Comparison of ENCODE assay signal across 38 cellular contexts in genomic region chr16:12925026-12925425, GRCh38. TPM values are rescaled to one million over a fixed set of nuclear protein-coding genes. Genes with fewer than 3 reads are reported as not detected.
"Had no signal": no experiment of that assay in that cellular context is flagged by ENCODE, and none has a peak within 500 bp of the region (broad histone marks: within the 10 kb centered on the region; RNA-seq: fewer than 3 reads in every experiment).

No MANE protein-coding gene starts in this region.

- H3K4me1 Mint-ChIP-seq: activated CD4-positive, alpha-beta memory T cell treated with anti-CD3 and anti-CD28 coated beads, Interleukin-2, amount 10 ng/mL, durations not matched to agents 7 days and 5 days; activated CD4-positive, alpha-beta T cell treated with anti-CD3 and anti-CD28 coated beads for 36 hours; activated CD4-positive, alpha-beta T cell treated with anti-CD3 and anti-CD28 coated beads, Interleukin-2, amount 10 ng/mL, durations not matched to agents 7 days and 5 days; activated CD8-positive, alpha-beta memory T cell treated with anti-CD3 and anti-CD28 coated beads, Interleukin-2, amount 10 ng/mL, durations not matched to agents 7 days and 5 days; activated naive CD4-positive, alpha-beta T cell treated with anti-CD3 and anti-CD28 coated beads, Interleukin-2, amount 10 ng/mL, durations not matched to agents 7 days and 5 days; activated naive CD4-positive, alpha-beta T cell treated with anti-CD3 and anti-CD28 coated beads, Interleukin-2, amount 50 U/mL, for 24 hours; activated naive CD8-positive, alpha-beta T cell treated with anti-CD3 and anti-CD28 coated beads, Interleukin-2, amount 10 ng/mL, durations not matched to agents 7 days and 5 days; activated naive CD8-positive, alpha-beta T cell treated with anti-CD3 and anti-CD28 coated beads, Interleukin-2, amount 50 U/mL, for 24 hours; central memory CD8-positive, alpha-beta T cell had no signal

- H3K4me3 Mint-ChIP-seq: activated CD4-positive, alpha-beta memory T cell treated with anti-CD3 and anti-CD28 coated beads, Interleukin-2, amount 10 ng/mL, durations not matched to agents 7 days and 5 days; activated CD4-positive, alpha-beta T cell treated with anti-CD3 and anti-CD28 coated beads for 36 hours; activated CD4-positive, alpha-beta T cell treated with anti-CD3 and anti-CD28 coated beads, Interleukin-2, amount 10 ng/mL, durations not matched to agents 7 days and 5 days; activated CD8-positive, alpha-beta memory T cell treated with anti-CD3 and anti-CD28 coated beads, Interleukin-2, amount 10 ng/mL, durations not matched to agents 7 days and 5 days; activated CD8-positive, alpha-beta T cell treated with anti-CD3 and anti-CD28 coated beads, Interleukin-2, amount 10 ng/mL, durations not matched to agents 7 days and 5 days; activated naive CD4-positive, alpha-beta T cell treated with anti-CD3 and anti-CD28 coated beads, Interleukin-2, amount 10 ng/mL, durations not matched to agents 7 days and 5 days; activated naive CD4-positive, alpha-beta T cell treated with anti-CD3 and anti-CD28 coated beads, Interleukin-2, amount 50 U/mL, for 24 hours; activated naive CD8-positive, alpha-beta T cell; activated naive CD8-positive, alpha-beta T cell treated with anti-CD3 and anti-CD28 coated beads, Interleukin-2, amount 10 ng/mL, durations not matched to agents 7 days and 5 days; activated naive CD8-positive, alpha-beta T cell treated with anti-CD3 and anti-CD28 coated beads, Interleukin-2, amount 50 U/mL, for 24 hours; activated T-cell treated with anti-CD3 and anti-CD28 coated beads, Interleukin-2, amount 50 U/mL, for 24 hours; brain; central memory CD8-positive, alpha-beta T cell; T-helper 1 cell treated with Interleukin-12 subunit alpha and Interleukin-12 subunit beta and Interleukin-4 antibody, amounts not matched to agents 30 μg/mL and 1 μg/mL, for 36 hours; T-helper 2 cell treated with Interferon-gamma antibody and Interleukin-4, amounts not matched to agents 5 μg/mL and 100 μg/mL, for 36 hours had no signal

- H3K27me3 Mint-ChIP-seq: activated naive CD4-positive, alpha-beta T cell treated with anti-CD3 and anti-CD28 coated beads, Interleukin-2, amount 10 ng/mL, durations not matched to agents 7 days and 5 days; activated naive CD8-positive, alpha-beta T cell treated with anti-CD3 and anti-CD28 coated beads, Interleukin-2, amount 10 ng/mL, durations not matched to agents 7 days and 5 days had no signal

- H3K4me3 ChIP-seq: ascending aorta, cardiac muscle cell had no signal

- H3K36me3 Mint-ChIP-seq: activated CD8-positive, alpha-beta memory T cell treated with anti-CD3 and anti-CD28 coated beads, Interleukin-2, amount 10 ng/mL, durations not matched to agents 7 days and 5 days; activated naive CD4-positive, alpha-beta T cell treated with anti-CD3 and anti-CD28 coated beads, Interleukin-2, amount 10 ng/mL, durations not matched to agents 7 days and 5 days; activated naive CD4-positive, alpha-beta T cell treated with anti-CD3 and anti-CD28 coated beads, Interleukin-2, amount 50 U/mL, for 24 hours; activated naive CD8-positive, alpha-beta T cell; activated naive CD8-positive, alpha-beta T cell treated with anti-CD3 and anti-CD28 coated beads, Interleukin-2, amount 10 ng/mL, durations not matched to agents 7 days and 5 days; brain had no signal

- H3K9me3 Mint-ChIP-seq: activated CD4-positive, alpha-beta memory T cell treated with anti-CD3 and anti-CD28 coated beads, Interleukin-2, amount 10 ng/mL, durations not matched to agents 7 days and 5 days; activated CD4-positive, alpha-beta T cell treated with anti-CD3 and anti-CD28 coated beads, Interleukin-2, amount 10 ng/mL, durations not matched to agents 7 days and 5 days; activated naive CD4-positive, alpha-beta T cell treated with anti-CD3 and anti-CD28 coated beads, Interleukin-2, amount 10 ng/mL, durations not matched to agents 7 days and 5 days; activated naive CD8-positive, alpha-beta T cell treated with anti-CD3 and anti-CD28 coated beads, Interleukin-2, amount 10 ng/mL, durations not matched to agents 7 days and 5 days; activated T-helper 2 cell treated with anti-CD3 and anti-CD28 coated beads, Interferon-gamma antibody, Interleukin-2, Interleukin-4, amounts not matched to agents 10 μg/mL and 5 μg/mL and 100 μg/mL, durations not matched to agents 14 hours and 24 hours and 36 hours; T-helper 1 cell treated with Interleukin-12 subunit alpha and Interleukin-12 subunit beta and Interleukin-4 antibody, amounts not matched to agents 30 μg/mL and 1 μg/mL, for 36 hours; T-helper 2 cell treated with Interferon-gamma antibody and Interleukin-4, amounts not matched to agents 5 μg/mL and 100 μg/mL, for 36 hours had no signal

- H3K27ac Mint-ChIP-seq: activated CD4-positive, alpha-beta memory T cell treated with anti-CD3 and anti-CD28 coated beads, Interleukin-2, amount 10 ng/mL, durations not matched to agents 7 days and 5 days; activated CD4-positive, alpha-beta T cell treated with anti-CD3 and anti-CD28 coated beads for 36 hours; activated CD4-positive, alpha-beta T cell treated with anti-CD3 and anti-CD28 coated beads, Interleukin-2, amount 10 ng/mL, durations not matched to agents 7 days and 5 days; activated CD8-positive, alpha-beta memory T cell treated with anti-CD3 and anti-CD28 coated beads, Interleukin-2, amount 10 ng/mL, durations not matched to agents 7 days and 5 days; activated CD8-positive, alpha-beta T cell treated with anti-CD3 and anti-CD28 coated beads, Interleukin-2, amount 10 ng/mL, durations not matched to agents 7 days and 5 days; activated naive CD4-positive, alpha-beta T cell treated with anti-CD3 and anti-CD28 coated beads, Interleukin-2, amount 10 ng/mL, durations not matched to agents 7 days and 5 days; activated naive CD4-positive, alpha-beta T cell treated with anti-CD3 and anti-CD28 coated beads, Interleukin-2, amount 50 U/mL, for 24 hours; activated naive CD8-positive, alpha-beta T cell; activated naive CD8-positive, alpha-beta T cell treated with anti-CD3 and anti-CD28 coated beads, Interleukin-2, amount 10 ng/mL, durations not matched to agents 7 days and 5 days; activated naive CD8-positive, alpha-beta T cell treated with anti-CD3 and anti-CD28 coated beads, Interleukin-2, amount 50 U/mL, for 24 hours; activated T-cell treated with anti-CD3 and anti-CD28 coated beads, Interleukin-2, amount 50 U/mL, for 24 hours; activated T-helper 2 cell treated with anti-CD3 and anti-CD28 coated beads, Interferon-gamma antibody, Interleukin-2, Interleukin-4, amounts not matched to agents 10 μg/mL and 5 μg/mL and 100 μg/mL, durations not matched to agents 14 hours and 24 hours and 36 hours; brain; T-helper 1 cell treated with Interleukin-12 subunit alpha and Interleukin-12 subunit beta and Interleukin-4 antibody, amounts not matched to agents 30 μg/mL and 1 μg/mL, for 36 hours; T-helper 2 cell treated with Interferon-gamma antibody and Interleukin-4, amounts not matched to agents 5 μg/mL and 100 μg/mL, for 36 hours had no signal

- DNase-seq: activated CD4-positive, alpha-beta memory T cell treated with anti-CD3 and anti-CD28 coated beads, Interleukin-2, amount 10 ng/mL, durations not matched to agents 7 days and 5 days; activated CD4-positive, alpha-beta T cell treated with anti-CD3 and anti-CD28 coated beads for 1 hour; activated CD4-positive, alpha-beta T cell treated with anti-CD3 and anti-CD28 coated beads for 36 hours; activated CD4-positive, alpha-beta T cell treated with anti-CD3 and anti-CD28 coated beads for 48 hours; activated CD4-positive, alpha-beta T cell treated with anti-CD3 and anti-CD28 coated beads, Interleukin-2, amount 10 ng/mL, durations not matched to agents 7 days and 5 days; activated CD4-positive, alpha-beta T cell treated with anti-CD3 and anti-CD28 coated beads, Interleukin-2, amount 50 U/mL, for 48 hours; activated CD4-positive, CD25-positive, alpha-beta regulatory T cell; activated CD8-positive, alpha-beta memory T cell treated with anti-CD3 and anti-CD28 coated beads for 24 hours; activated CD8-positive, alpha-beta memory T cell treated with anti-CD3 and anti-CD28 coated beads, Interleukin-2, amount 10 ng/mL, durations not matched to agents 7 days and 5 days; activated CD8-positive, alpha-beta memory T cell treated with anti-CD3 and anti-CD28 coated beads, Interleukin-2, amount 50 U/mL, for 48 hours; activated CD8-positive, alpha-beta T cell treated with anti-CD3 and anti-CD28 coated beads, Interleukin-2, amount 10 ng/mL, durations not matched to agents 7 days and 5 days; activated effector memory CD4-positive, alpha-beta T cell treated with Interleukin-2 at 50 U/mL for 16 hours; activated gamma-delta T cell; activated naive CD4-positive, alpha-beta T cell treated with anti-CD3 and anti-CD28 coated beads, Interleukin-2, amount 10 ng/mL, durations not matched to agents 7 days and 5 days; activated naive CD4-positive, alpha-beta T cell treated with Interleukin-2 at 50 U/mL for 16 hours; activated naive CD8-positive, alpha-beta T cell treated with anti-CD3 and anti-CD28 coated beads, Interleukin-2, amount 10 ng/mL, durations not matched to agents 7 days and 5 days; activated naive CD8-positive, alpha-beta T cell treated with anti-CD3 and anti-CD28 coated beads, Interleukin-2, amount 50 U/mL, for 24 hours; activated T-cell treated with anti-CD3 and anti-CD28 coated beads, Interleukin-2, amount 50 U/mL, for 24 hours; activated T-cell treated with anti-CD3 and anti-CD28 coated beads, Interleukin-2, amount 50 U/mL, for 48 hours; amygdala; anterior cingulate cortex; caudate nucleus; cerebellar nuclear complex; T-helper 1 cell; T-helper 2 cell; T-helper 9 cell had no signal

- ATAC-seq: activated CD4-positive, alpha-beta T cell treated with anti-CD3 and anti-CD28 coated beads for 36 hours; activated CD4-positive, CD25-positive, alpha-beta regulatory T cell treated with anti-CD3 and anti-CD28 coated beads, Interleukin-2, amount 50 U/mL, for 24 hours; activated CD8-positive, alpha-beta memory T cell treated with anti-CD3 and anti-CD28 coated beads, Interleukin-2, amount 10 ng/mL, durations not matched to agents 7 days and 5 days; activated CD8-positive, alpha-beta T cell treated with anti-CD3 and anti-CD28 coated beads, Interleukin-2, amount 10 ng/mL, durations not matched to agents 7 days and 5 days; activated naive CD8-positive, alpha-beta T cell treated with anti-CD3 and anti-CD28 coated beads, Interleukin-2, amount 50 U/mL, for 24 hours had no signal

- H3K27me3 ChIP-seq: ascending aorta, cardiac muscle cell had no signal

- FAIRE-seq: bronchial epithelial cell, TTC549 had no signal

- H3K36me3 ChIP-seq: ascending aorta, cardiac muscle cell had no signal

RNA-seq across cellular contexts. Expression of gene SHISA9, which starts 23.6 kb away (rescaled TPM):
- total RNA-seq: activated CD8-positive, alpha-beta T cell treated with anti-CD3 and anti-CD28 coated beads, Interleukin-2, amount 10 ng/mL, durations not matched to agents 7 days and 5 days; activated naive CD8-positive, alpha-beta T cell treated with anti-CD3 and anti-CD28 coated beads, Interleukin-2, amount 10 ng/mL, durations not matched to agents 7 days and 5 days; activated T-helper 2 cell treated with anti-CD3 and anti-CD28 coated beads, Interferon-gamma antibody, Interleukin-2, Interleukin-4, amounts not matched to agents 10 μg/mL and 5 μg/mL and 100 μg/mL, durations not matched to agents 14 hours and 24 hours and 36 hours had no signal
- polyA plus RNA-seq: cardiac muscle cell had no signal
